9 cellular contexts compared by ENCODE assay signal in genomic region chr19:8654591-8655339, GRCh38. TPM values are rescaled to one million over a fixed set of nuclear protein-coding genes. Genes with fewer than 3 reads are reported as not detected.
A peak's percentile ranks its signal among the peaks of the same experiment; 100 is the strongest.
DNase-seq lines count a peak whose midpoint lies in the region; ATAC-seq and TF ChIP-seq lines count a peak whose summit lies in the region.
"Had no signal": no experiment of that assay in that cellular context is flagged by ENCODE, and none has a peak within 500 bp of the region (broad histone marks: within the 10 kb centered on the region; RNA-seq: fewer than 3 reads in every experiment).

No MANE protein-coding gene starts in this region.

- POLR2A ChIA-PET in IMR-90 (lab: Charles Lee; ENCODE audit: unreplicated experiment), result no interaction called here

- H2AK5ac ChIP-seq in IMR-90 (ENCODE audit: low read depth, low read length), result no peak overlapping the region

- H2AFZ ChIP-seq in IMR-90 (replicated peaks; ENCODE audit: low read length, poor library complexity), result peak overlapping the region; percentile 95

- no peak overlapping the region for H4K91ac ChIP-seq in IMR-90 (ENCODE audit: insufficient read depth, low read depth, low read length)

- H3K23ac ChIP-seq in IMR-90 (ENCODE audit: low read depth, low read length), result no peak overlapping the region

- H3K4ac ChIP-seq in IMR-90 (ENCODE audit: low read depth, low read length), result no peak overlapping the region

- H3K27me3 Mint-ChIP-seq in T-helper 17 cell, result no peaks in the 10 kb centered on the region
- H3K27me3 Mint-ChIP-seq in activated naive CD8-positive, alpha-beta T cell treated with anti-CD3 and anti-CD28 coated beads, Interleukin-2, amount 50 U/mL, for 24 hours, result peaks cover 3% of the 10 kb centered on the region

- intact Hi-C loops in IMR-90 (cut with micrococcal nuclease), result loop anchor here (1.0 kb wide), 3 partner anchors 40 to 426 kb away; no protein-coding TSS in a partner anchor

- ATAC-seq in IMR-90 (ENCODE audit: low read depth) (peak; percentile 98), T-helper 17 cell (peak; percentile 85), HG03159 (IDR thresholded peaks at IDR 0.05; ENCODE audit: unreplicated experiment) (no peak), GM18873 (IDR thresholded peaks at IDR 0.05; ENCODE audit: low FRiP score, unreplicated experiment) (no peak)
- peak; percentile 59 for ATAC-seq in activated naive CD8-positive, alpha-beta T cell treated with anti-CD3 and anti-CD28 coated beads, Interleukin-2, amount 50 U/mL, for 24 hours

- H3K79me1 ChIP-seq in IMR-90 (ENCODE audit: low read depth in 1 of 2, low read length in 2 of 2), result no peaks in the 10 kb centered on the region

- H2AK9ac ChIP-seq in IMR-90 (replicated peaks; ENCODE audit: low read depth, low read length, poor library complexity), result peak overlapping the region; percentile 52

- no peak overlapping the region for H2BK15ac ChIP-seq in IMR-90 (ENCODE audit: low read depth, low read length)

- H3K4me3 ChIP-seq in IMR-90 (ENCODE audit: insufficient read depth, low read depth, low read length), result no peak overlapping the region

- peak; percentile 87 for TF ChIP-seq CTCF in IMR-90 (conservative IDR thresholded peaks at IDR 0.05; ENCODE audit: low read depth, low read length)

- no peak overlapping the region for H3K56ac ChIP-seq in IMR-90 (ENCODE audit: extremely low read depth, insufficient read depth, low read length)

- H2BK20ac ChIP-seq in IMR-90 (ENCODE audit: low read depth, low read length), result no peak overlapping the region

- 5% methylated on average over 4 of the region's 15 CpGs; no CpG with 5 or more reads in 1 of the 2 experiments for WGBS in IMR-90 (ENCODE audit: extremely low coverage in 2 of 2, insufficient read length in 1 of 2), 2 experiments

- H3K18ac ChIP-seq in IMR-90 (ENCODE audit: low read depth, low read length), result no peak overlapping the region

- H3K27ac ChIP-seq in IMR-90 (ENCODE audit: insufficient read depth, low read length), result no peak overlapping the region

- H3K4me1 ChIP-seq in IMR-90 (ENCODE audit: control insufficient read depth, insufficient read depth, low read length), result no peaks in the 10 kb centered on the region

- H3K9me1 ChIP-seq in IMR-90 (ENCODE audit: insufficient read depth, low read length), result no peaks in the 10 kb centered on the region

- peak overlapping the region; percentile 65 for H3K4me3 Mint-ChIP-seq in T-helper 17 cell
- peak overlapping the region; percentile 36 for H3K4me3 Mint-ChIP-seq in activated naive CD8-positive, alpha-beta T cell treated with anti-CD3 and anti-CD28 coated beads, Interleukin-2, amount 50 U/mL, for 24 hours

- no TSS peak for BruUV-seq in IMR-90 (replicated peaks; lab: Mats Ljungman, UMichigan)

- TF ChIP-seq RAD21 in IMR-90 (IDR thresholded peaks at IDR 0.05; ENCODE audit: low read length), result peak; percentile 77

- H3K9ac ChIP-seq in IMR-90 (ENCODE audit: low read depth, low read length), result no peak overlapping the region

- dilution Hi-C loops in IMR-90 (cut with HindIII; ENCODE audit: low sequenced_read_pairs, unreplicated experiment), result no loop called here

- H4K20me1 ChIP-seq in IMR-90 (ENCODE audit: insufficient read depth, low read length), result no peaks in the 10 kb centered on the region

- H3K9me3 ChIP-seq in IMR-90 (ENCODE audit: control insufficient read depth, insufficient read depth, low read length) (no peaks in the 10 kb centered on the region), T-helper 17 cell (ENCODE audit: control insufficient read depth, low read length, poor library complexity, severe bottlenecking) (no peaks in the 10 kb centered on the region)

- no peak overlapping the region for H3K27ac Mint-ChIP-seq in T-helper 17 cell
- no peak overlapping the region for H3K27ac Mint-ChIP-seq in activated naive CD8-positive, alpha-beta T cell treated with anti-CD3 and anti-CD28 coated beads, Interleukin-2, amount 50 U/mL, for 24 hours

- DNase-seq in COLO829 (ENCODE audit: low spot score) (peak; percentile 62), IMR-90 (peak; percentile 27), T-helper 17 cell (peak; percentile 55 to 64 (median 63)), hepatic stellate cell (ENCODE audit: low spot score) (peak; percentile 76)
- DNase-seq in activated naive CD8-positive, alpha-beta T cell treated with anti-CD3 and anti-CD28 coated beads, Interleukin-2, amount 50 U/mL, for 24 hours, result peak; percentile 76
- peak; percentile 70 for DNase-seq in stimulated activated CD4-positive, alpha-beta T cell treated with anti-CD3 and anti-CD28 coated beads, Interleukin-12 subunit alpha, Interleukin-12 subunit beta, amount 100 ng/mL, for 4 hours

- CTCF ChIA-PET in IMR-90 (lab: Yijun Ruan, JAX), result interaction anchor here (0.7 kb wide), 1 partner anchor 198 kb away, joined by 3 read pairs; no protein-coding TSS in a partner anchor

- no peak overlapping the region for H3K14ac ChIP-seq in IMR-90 (replicated peaks; ENCODE audit: low read depth, low read length)

- in situ Hi-C loops in IMR-90 (cut with MboI; ENCODE audit: low sequenced_read_pairs), result loop anchor here (25.0 kb wide), 1 partner anchor 433 kb away; the partner anchor contains the start of gene OR1M1

- peaks cover 20% of the 10 kb centered on the region for H3K4me1 Mint-ChIP-seq in T-helper 17 cell
- H3K4me1 Mint-ChIP-seq in activated naive CD8-positive, alpha-beta T cell treated with anti-CD3 and anti-CD28 coated beads, Interleukin-2, amount 50 U/mL, for 24 hours, result peaks cover 19% of the 10 kb centered on the region

- no peaks in the 10 kb centered on the region for H3K36me3 Mint-ChIP-seq in T-helper 17 cell (ENCODE audit: low read depth)
- H3K36me3 Mint-ChIP-seq in activated naive CD8-positive, alpha-beta T cell treated with anti-CD3 and anti-CD28 coated beads, Interleukin-2, amount 50 U/mL, for 24 hours (ENCODE audit: low read depth), result no peaks in the 10 kb centered on the region

- no peaks in the 10 kb centered on the region for H3K9me3 Mint-ChIP-seq in activated naive CD8-positive, alpha-beta T cell treated with anti-CD3 and anti-CD28 coated beads, Interleukin-2, amount 50 U/mL, for 24 hours

- H2BK5ac ChIP-seq in IMR-90 (ENCODE audit: low read depth, low read length, poor library complexity, severe bottlenecking), result no peak overlapping the region

- no peaks in the 10 kb centered on the region for H3K36me3 ChIP-seq in IMR-90 (ENCODE audit: control insufficient read depth, insufficient read depth, low read length)

- H4K5ac ChIP-seq in IMR-90 (ENCODE audit: low read depth, low read length), result no peak overlapping the region

- no peak overlapping the region for H2BK120ac ChIP-seq in IMR-90 (ENCODE audit: low read depth, low read length)

- H4K8ac ChIP-seq in IMR-90 (ENCODE audit: low read depth in 2 of 2, low read length in 2 of 2), result no peak overlapping the region; a peak in 1 of 4 replicates

- H3K4me2 ChIP-seq in IMR-90 (ENCODE audit: low read depth, low read length), result peak overlapping the region; percentile 90

- peaks cover 3% of the 10 kb centered on the region; the same call in 1 of the 2 replicates for H3K27me3 ChIP-seq in IMR-90 (ENCODE audit: control insufficient read depth, insufficient read depth, low read length)

- no peak for TF ChIP-seq POLR2A in IMR-90 (IDR thresholded peaks at IDR 0.05; ENCODE audit: low read depth, low read length)

TF ChIP-seq in IMR-90, 13 proteins besides CTCF, POLR2A, EP300 and RAD21:
- TF ChIP-seq SMC3 (IDR thresholded peaks at IDR 0.05; ENCODE audit: low read depth, low read length), result peak; percentile 62
- no peak for TF ChIP-seq MAFK (IDR thresholded peaks at IDR 0.05; ENCODE audit: low read depth, low read length)

RNA-seq across cellular contexts. Expression of gene NFILZ, which starts 24.3 kb away (rescaled TPM):
- total RNA-seq in IMR-90 (2012; rRNA removed) (not detected in 2 replicates), T-helper 17 cell (not detected)
- not detected in 2 replicates for polyA plus RNA-seq in IMR-90 (2012; rRNA removed)
- polyA plus RNA-seq in IMR-90 (2012; cell fraction: cytosol; rRNA removed), result not detected in 2 replicates
- polyA plus RNA-seq in IMR-90 (2012; cell fraction: nucleus; rRNA removed; ENCODE audit: low replicate concordance), result not detected in 2 replicates
- total RNA-seq: activated CD8-positive, alpha-beta memory T cell treated with anti-CD3 and anti-CD28 coated beads for 36 hours had no signal

RNA-seq across cellular contexts. Expression of gene ACTL9, which starts 43.8 kb away (rescaled TPM):
- total RNA-seq in IMR-90 (2012; rRNA removed) (not detected in 2 replicates), T-helper 17 cell (not detected)
- polyA plus RNA-seq in IMR-90 (2012; rRNA removed), result not detected in 2 replicates
- not detected in 2 replicates for polyA plus RNA-seq in IMR-90 (2012; cell fraction: cytosol; rRNA removed)
- polyA plus RNA-seq in IMR-90 (2012; cell fraction: nucleus; rRNA removed; ENCODE audit: low replicate concordance), result not detected in 2 replicates
- total RNA-seq: activated CD8-positive, alpha-beta memory T cell treated with anti-CD3 and anti-CD28 coated beads for 36 hours had no signal

RNA-seq across cellular contexts. Expression of gene ADAMTS10, which starts 44.2 kb away (rescaled TPM):
- total RNA-seq in IMR-90 (2012; rRNA removed) (2.8 and 3.4 TPM in 2 replicates), T-helper 17 cell (10 to 100 TPM; 24.0 to 33.1 TPM)
- polyA plus RNA-seq in IMR-90 (2012; rRNA removed), result 11.5 and 15.1 TPM in 2 replicates
- polyA plus RNA-seq in IMR-90 (2012; cell fraction: cytosol; rRNA removed), result 5.2 and 8.3 TPM in 2 replicates
- polyA plus RNA-seq in IMR-90 (2012; cell fraction: nucleus; rRNA removed; ENCODE audit: low replicate concordance), result 168 and 325 TPM in 2 replicates

Comparison
In these comparisons a context has a peak if more than half of its experiments do, and no peak if none do; other contexts are left out.
1. ATAC-seq: peak in IMR-90 (single experiment), T-helper 17 cell (single experiment) and activated naive CD8-positive, alpha-beta T cell treated with anti-CD3 and anti-CD28 coated beads, Interleukin-2, amount 50 U/mL, for 24 hours (single experiment); none in HG03159 (single experiment) and GM18873 (single experiment).
2. Peak in every context shown above with its lines, with median percentiles within 50 percentile points of each other: DNase-seq.